In the genomic region with DNA sequence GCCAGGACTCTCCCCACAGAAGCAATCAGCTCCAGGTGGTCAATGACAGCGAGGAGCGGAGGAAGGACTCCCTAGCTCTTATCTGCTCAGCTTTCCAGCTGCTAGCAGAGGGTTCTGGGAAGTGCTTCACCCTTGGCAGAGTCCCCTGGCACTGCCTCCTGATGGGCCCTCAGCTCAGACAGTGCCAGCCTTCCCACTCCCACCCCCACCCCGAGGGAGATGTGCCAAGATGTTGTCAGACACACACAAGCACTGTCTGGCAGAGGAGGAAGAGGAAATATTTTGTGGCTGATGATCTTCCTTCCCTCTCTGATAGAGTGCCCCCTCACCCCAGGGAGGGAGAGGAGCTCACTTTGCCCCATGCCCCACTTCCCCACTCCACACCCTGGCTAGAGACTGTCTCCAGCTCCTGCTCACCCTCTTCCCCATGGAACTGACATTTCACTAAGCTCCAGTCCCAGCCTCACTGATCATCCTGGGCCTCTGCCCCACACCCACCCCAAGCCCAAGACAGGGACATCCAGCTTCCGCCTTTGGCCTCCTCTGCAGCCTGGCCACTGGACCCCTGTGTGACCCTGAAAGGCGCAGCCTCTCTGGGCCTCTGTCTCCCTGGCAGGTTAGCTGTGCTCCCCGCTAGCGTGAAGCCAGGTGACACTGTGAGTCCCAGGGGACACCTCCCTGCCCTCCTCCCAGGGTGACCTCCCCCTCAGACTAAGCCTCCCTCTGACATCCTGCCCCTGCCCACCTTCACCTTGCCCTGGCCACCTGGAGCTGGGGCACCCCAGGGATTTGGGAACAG, we compare ENCODE assay signal across 1 cellular context.
TF ChIP-seq lines count a peak whose summit lies in the region.

No MANE protein-coding gene starts in this region.

TF ChIP-seq in liver, 16 proteins besides CTCF, POLR2A, EP300 and RAD21 (continued from another document):
- peak; percentile 47 for TF ChIP-seq REST (IDR thresholded peaks at IDR 0.05)
- peak in 1 of 2 donors; percentile 43 for TF ChIP-seq EGR1 (IDR thresholded peaks at IDR 0.05; ENCODE audit: low read depth in 2 of 2)
- no peak for TF ChIP-seq ATF3 (IDR thresholded peaks at IDR 0.05)
TF ChIP-seq in liver: peak in this region for 10.
